Comparison of ENCODE assay signal across 26 cellular contexts in genomic region chr2:120132691-120133090, GRCh38.
"Had no signal": no experiment of that assay in that cellular context is flagged by ENCODE, and none has a peak within 500 bp of the region (broad histone marks: within the 10 kb centered on the region; RNA-seq: fewer than 3 reads in every experiment).

No MANE protein-coding gene starts in this region.

- H3K4me2 ChIP-seq: hepatocyte had no signal

- H3K27me3 ChIP-seq: breast epithelium, gastroesophageal sphincter, hepatocyte had no signal

- H3K36me3 ChIP-seq: breast epithelium, thoracic aorta had no signal

- H3K27me3 Mint-ChIP-seq: activated naive CD8-positive, alpha-beta T cell treated with anti-CD3 and anti-CD28 coated beads for 36 hours had no signal

- H3K27ac Mint-ChIP-seq: activated naive CD4-positive, alpha-beta T cell treated with anti-CD3 and anti-CD28 coated beads for 36 hours; activated naive CD8-positive, alpha-beta T cell treated with anti-CD3 and anti-CD28 coated beads for 36 hours; dendritic cell treated with granulocyte-macrophage colony-stimulating factor and Interleukin-4, amounts not matched to agents 40 ng/mL and 50 ng/mL, for 4 days; naive thymus-derived CD4-positive, alpha-beta T cell; T-helper 2 cell treated with Interferon-gamma antibody and Interleukin-4, amounts not matched to agents 5 μg/mL and 100 μg/mL, for 36 hours had no signal

- H3K27ac ChIP-seq: breast epithelium, gastroesophageal sphincter, hepatocyte, left ventricle myocardium inferior, thoracic aorta had no signal

- DNase-seq: activated CD4-positive, alpha-beta T cell treated with anti-CD3 and anti-CD28 coated beads for 48 hours; activated CD4-positive, alpha-beta T cell treated with anti-CD3 and anti-CD28 coated beads, Interleukin-2, amount 50 U/mL, for 48 hours; activated CD8-positive, alpha-beta memory T cell treated with anti-CD3 and anti-CD28 coated beads for 24 hours; activated effector memory CD4-positive, alpha-beta T cell treated with Interleukin-2 at 50 U/mL for 16 hours; activated naive CD4-positive, alpha-beta T cell treated with anti-CD3 and anti-CD28 coated beads for 36 hours; activated naive CD8-positive, alpha-beta T cell treated with anti-CD3 and anti-CD28 coated beads for 36 hours; amniotic stem cell; central memory CD4-positive, alpha-beta T cell; effector CD8-positive, alpha-beta T cell; erythroblast; islet precursor cell; left ventricle myocardium inferior; midbrain; naive thymus-derived CD4-positive, alpha-beta T cell; nucleus accumbens; right cardiac atrium; stimulated activated CD4-positive, alpha-beta T cell treated with anti-CD3 and anti-CD28 coated beads, Interleukin-4, amount 100 ng/mL, for 1 hour; stimulated activated naive CD8-positive, alpha-beta T cell treated with anti-CD3 and anti-CD28 coated beads, Interleukin-15, Interleukin-2, amounts not matched to agents 100 U/mL and 50 U/mL, for 24 hours; T-helper 1 cell had no signal

- H2AFZ ChIP-seq: hepatocyte had no signal

- H3K4me3 Mint-ChIP-seq: activated naive CD4-positive, alpha-beta T cell treated with anti-CD3 and anti-CD28 coated beads for 36 hours; activated naive CD8-positive, alpha-beta T cell treated with anti-CD3 and anti-CD28 coated beads for 36 hours; dendritic cell treated with granulocyte-macrophage colony-stimulating factor and Interleukin-4, amounts not matched to agents 40 ng/mL and 50 ng/mL, for 4 days; naive thymus-derived CD4-positive, alpha-beta T cell; T-helper 2 cell treated with Interferon-gamma antibody and Interleukin-4, amounts not matched to agents 5 μg/mL and 100 μg/mL, for 36 hours had no signal

- ATAC-seq: gastroesophageal sphincter; naive thymus-derived CD4-positive, alpha-beta T cell; stimulated activated naive CD8-positive, alpha-beta T cell treated with anti-CD3 and anti-CD28 coated beads, Interleukin-15, Interleukin-2, amounts not matched to agents 100 U/mL and 50 U/mL, for 24 hours had no signal

- H3K4me1 ChIP-seq: breast epithelium, left ventricle myocardium inferior had no signal

- H3K79me2 ChIP-seq: hepatocyte had no signal

- H3K9me3 ChIP-seq: breast epithelium, gastroesophageal sphincter, thoracic aorta had no signal

- H3K4me1 Mint-ChIP-seq: activated naive CD8-positive, alpha-beta T cell treated with anti-CD3 and anti-CD28 coated beads for 36 hours had no signal

- H3K9me3 Mint-ChIP-seq: T-helper 2 cell treated with Interferon-gamma antibody and Interleukin-4, amounts not matched to agents 5 μg/mL and 100 μg/mL, for 36 hours had no signal

- FAIRE-seq: urothelium cell line had no signal

- H3K4me3 ChIP-seq: breast epithelium, gastroesophageal sphincter, hepatocyte, left ventricle myocardium inferior, thoracic aorta had no signal
